ENCODE assay signal across 11 cellular contexts in genomic region chr3:141094851-141095545, GRCh38. TPM values are rescaled to one million over a fixed set of nuclear protein-coding genes. Genes with fewer than 3 reads are reported as not detected.
DNase-seq lines count a peak whose midpoint lies in the region; TF ChIP-seq lines count a peak whose summit lies in the region.
"Had no signal": no experiment of that assay in that cellular context is flagged by ENCODE, and none has a peak within 500 bp of the region (broad histone marks: within the 10 kb centered on the region; RNA-seq: fewer than 3 reads in every experiment).

No MANE protein-coding gene starts in this region.

- no peak overlapping the region for H3K4me3 Mint-ChIP-seq in CD14-positive monocyte
- H3K4me3 Mint-ChIP-seq: activated CD8-positive, alpha-beta T cell treated with anti-CD3 and anti-CD28 coated beads, Interleukin-2, amount 10 ng/mL, durations not matched to agents 7 days and 5 days had no signal

- no peaks in the 10 kb centered on the region for H3K4me1 Mint-ChIP-seq in CD14-positive monocyte

- peak overlapping the region; percentile 65 for H3K4me3 ChIP-seq in coronary artery
- H3K4me3 ChIP-seq in transverse colon: peak overlapping the region in 2 of 4 donors; percentile 11 to 30
- H3K4me3 ChIP-seq: spleen had no signal

- peaks cover 0 to 7% (median 0%) of the 10 kb centered on the region in 7 donors for H3K9me3 Mint-ChIP-seq in CD14-positive monocyte

- DNase-seq in NCI-H146 (lab: John Stamatoyannopoulos, UW) (peak; percentile 86), coronary artery (ENCODE audit: low spot score) (peak; percentile 82), medulla oblongata (ENCODE audit: extremely low spot score) (peak; percentile 19), transverse colon (peak; percentile 41), NCI-H226 (no peak), HEK293T (ENCODE audit: extremely low spot score) (no peak), CD14-positive monocyte (ENCODE audit: low spot score) (no peak)
- no peak for DNase-seq in stimulated activated CD4-positive, alpha-beta T cell treated with anti-CD3 and anti-CD28 coated beads, Interleukin-2, amount 100 ng/mL, for 24 hours
- DNase-seq: activated CD8-positive, alpha-beta T cell treated with anti-CD3 and anti-CD28 coated beads, Interleukin-2, amount 10 ng/mL, durations not matched to agents 7 days and 5 days; NK-92 treated with Interleukin-12 subunit alpha and Interleukin-12 subunit beta, amount 100 ng/mL, for 24 hours; spleen had no signal

- POLR2A ChIA-PET in HEK293T (lab: Yijun Ruan, JAX): no interaction called here

- no peaks in the 10 kb centered on the region for H3K27me3 ChIP-seq in transverse colon
- H3K27me3 ChIP-seq: spleen had no signal

- peak overlapping the region; percentile 44 to 56 for H3K27ac ChIP-seq in coronary artery
- peak overlapping the region; percentile 17 to 57 (median 42) for H3K27ac ChIP-seq in transverse colon
- H3K27ac ChIP-seq: spleen had no signal

- H3K4me1 ChIP-seq in transverse colon: peaks cover 0 to 23% (median 11%) of the 10 kb centered on the region in 4 donors
- H3K4me1 ChIP-seq: spleen had no signal

- H3K36me3 Mint-ChIP-seq in CD14-positive monocyte: no peaks in the 10 kb centered on the region

- no peaks in the 10 kb centered on the region for H3K9me3 ChIP-seq in transverse colon

- peaks cover 0 to 4% (median 2%) of the 10 kb centered on the region in 3 donors for H3K27me3 Mint-ChIP-seq in CD14-positive monocyte (ENCODE audit: low read depth in 3 of 3)

- no peak for TF ChIP-seq POLR2A in transverse colon (IDR thresholded peaks at IDR 0.05)

- TF ChIP-seq EP300 in transverse colon (IDR thresholded peaks at IDR 0.05; ENCODE audit: low read depth): no peak

- CTCF ChIA-PET in HEK293T (lab: Yijun Ruan, JAX): no interaction called here

- peak overlapping the region in 1 of 7 donors; percentile 14 for H3K27ac Mint-ChIP-seq in CD14-positive monocyte
- H3K27ac Mint-ChIP-seq: activated CD8-positive, alpha-beta T cell treated with anti-CD3 and anti-CD28 coated beads, Interleukin-2, amount 10 ng/mL, durations not matched to agents 7 days and 5 days had no signal

- 61% methylated on average over 23 of the region's 23 CpGs; no CpG with 5 or more reads in 1 of the 2 donors for WGBS in transverse colon (ENCODE audit: low coverage in 1 of 2), 2 donors

- in situ Hi-C loops in transverse colon (cut with MboI; ENCODE audit: low pct_ligation_motif_present in 1 of 4, low pct_unique_long_range_greater_than_20kb in 1 of 4, low sequenced_read_pairs in 3 of 4): no loop called here

- H3K36me3 ChIP-seq in transverse colon: no peaks in the 10 kb centered on the region
- H3K36me3 ChIP-seq: spleen had no signal

- intact Hi-C loops in transverse colon (cut with DNase I; ENCODE audit: low total_unique reads) (no loop called here), CD14-positive monocyte (cut with micrococcal nuclease) (no loop called here)

- TF ChIP-seq CTCF in coronary artery (IDR thresholded peaks at IDR 0.05) (no peak), transverse colon (IDR thresholded peaks at IDR 0.05) (no peak), CD14-positive monocyte (IDR thresholded peaks at IDR 0.05) (no peak)

TF ChIP-seq in HEK293T, 16 proteins besides CTCF, POLR2A, EP300 and RAD21:
- TF ChIP-seq TARDBP (IDR thresholded peaks at IDR 0.05): no peak
- TF ChIP-seq CTBP1 (IDR thresholded peaks at IDR 0.05; ENCODE audit: borderline replicate concordance): no peak
- TF ChIP-seq SP1 (IDR thresholded peaks at IDR 0.05): no peak
- no peak for TF ChIP-seq ELF4 (IDR thresholded peaks at IDR 0.05)
- TF ChIP-seq ARNT (IDR thresholded peaks at IDR 0.05): no peak
- no peak for TF ChIP-seq BHLHE40 (IDR thresholded peaks at IDR 0.05; ENCODE audit: borderline replicate concordance)
- no peak for TF ChIP-seq FOXM1 (IDR thresholded peaks at IDR 0.05; ENCODE audit: borderline replicate concordance)
- TF ChIP-seq SUZ12 (IDR thresholded peaks at IDR 0.05): no peak
- no peak for TF ChIP-seq LEF1 (IDR thresholded peaks at IDR 0.05; ENCODE audit: borderline replicate concordance)
- no peak for TF ChIP-seq ZNF384 (IDR thresholded peaks at IDR 0.05)
- TF ChIP-seq L3MBTL2 (conservative IDR thresholded peaks at IDR 0.05): no peak
- TF ChIP-seq FOXA1 (IDR thresholded peaks at IDR 0.05): no peak
- no peak for TF ChIP-seq FOXK2 (IDR thresholded peaks at IDR 0.05)
- TF ChIP-seq PKNOX1 (IDR thresholded peaks at IDR 0.05): no peak
- TF ChIP-seq NFRKB (IDR thresholded peaks at IDR 0.05): no peak
- no peak for TF ChIP-seq HDGF (IDR thresholded peaks at IDR 0.05; ENCODE audit: borderline replicate concordance)

RNA-seq across cellular contexts. Expression of gene SPSB4, which starts 43.9 kb away (rescaled TPM):
- under 1 TPM in 1 of 4 donors, not detected in 3; 0.14 TPM for total RNA-seq in transverse colon
- not detected for polyA plus RNA-seq in CD14-positive monocyte
- total RNA-seq: activated CD8-positive, alpha-beta T cell treated with anti-CD3 and anti-CD28 coated beads, Interleukin-2, amount 10 ng/mL, durations not matched to agents 7 days and 5 days had no signal

Comparison
In these comparisons a context has a peak if more than half of its experiments do, and no peak if none do; other contexts are left out.
1. DNase-seq: peak in NCI-H146 (single experiment), coronary artery (single experiment), medulla oblongata (single experiment) and transverse colon (single experiment); none in stimulated activated CD4-positive, alpha-beta T cell treated with anti-CD3 and anti-CD28 coated beads, Interleukin-2, amount 100 ng/mL, for 24 hours (0 of 2), NCI-H226 (single experiment), HEK293T (single experiment) and CD14-positive monocyte (single experiment).